ENCODE assay signal across 2 cellular contexts in the genomic region with DNA sequence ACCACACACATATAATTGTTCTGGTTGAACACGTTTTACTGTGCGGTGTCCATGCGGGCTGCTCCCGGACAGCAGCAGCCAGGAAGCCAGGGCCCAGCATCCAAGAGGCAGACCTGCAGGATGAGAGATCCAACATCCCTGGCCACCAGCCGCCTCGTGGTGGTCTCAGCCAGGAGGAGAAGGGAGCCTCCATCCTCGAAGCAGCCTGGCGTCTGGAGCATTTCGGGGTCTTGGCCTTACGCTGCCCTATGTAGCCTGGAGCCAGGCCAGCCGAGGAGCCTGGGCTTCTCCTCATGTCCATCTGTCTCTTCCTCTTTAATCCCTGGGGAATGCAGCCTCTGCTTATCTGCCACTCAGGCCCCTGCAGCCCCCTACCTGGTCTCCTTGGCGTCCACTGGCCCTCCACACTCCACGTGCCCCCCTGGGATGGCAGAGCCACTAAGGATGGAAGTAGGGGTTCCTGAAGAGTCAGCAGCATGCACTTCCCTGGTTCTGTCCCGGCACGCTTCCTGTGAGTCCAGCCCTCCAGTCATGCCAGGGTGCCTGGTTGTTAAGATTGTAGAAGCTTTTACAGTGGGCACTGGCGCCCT.
TF ChIP-seq lines count a peak whose summit lies in the region.

No MANE protein-coding gene starts in this region.

TF ChIP-seq in GM23338, 12 proteins besides CTCF, POLR2A, EP300 and RAD21 (continues in another document):
- no peak for TF ChIP-seq EZH2 (IDR thresholded peaks at IDR 0.05; ENCODE audit: low read depth, unreplicated experiment)
- TF ChIP-seq CREB1 (CRISPR knock-in tag; IDR thresholded peaks at IDR 0.05; ENCODE audit: low read depth) = no peak
- no peak for TF ChIP-seq EZH2phosphoT487 (IDR thresholded peaks at IDR 0.05; ENCODE audit: unreplicated experiment)
- no peak for TF ChIP-seq ZNF331 (CRISPR knock-in tag; IDR thresholded peaks at IDR 0.05; ENCODE audit: low read depth)
- TF ChIP-seq, protein P1, sequence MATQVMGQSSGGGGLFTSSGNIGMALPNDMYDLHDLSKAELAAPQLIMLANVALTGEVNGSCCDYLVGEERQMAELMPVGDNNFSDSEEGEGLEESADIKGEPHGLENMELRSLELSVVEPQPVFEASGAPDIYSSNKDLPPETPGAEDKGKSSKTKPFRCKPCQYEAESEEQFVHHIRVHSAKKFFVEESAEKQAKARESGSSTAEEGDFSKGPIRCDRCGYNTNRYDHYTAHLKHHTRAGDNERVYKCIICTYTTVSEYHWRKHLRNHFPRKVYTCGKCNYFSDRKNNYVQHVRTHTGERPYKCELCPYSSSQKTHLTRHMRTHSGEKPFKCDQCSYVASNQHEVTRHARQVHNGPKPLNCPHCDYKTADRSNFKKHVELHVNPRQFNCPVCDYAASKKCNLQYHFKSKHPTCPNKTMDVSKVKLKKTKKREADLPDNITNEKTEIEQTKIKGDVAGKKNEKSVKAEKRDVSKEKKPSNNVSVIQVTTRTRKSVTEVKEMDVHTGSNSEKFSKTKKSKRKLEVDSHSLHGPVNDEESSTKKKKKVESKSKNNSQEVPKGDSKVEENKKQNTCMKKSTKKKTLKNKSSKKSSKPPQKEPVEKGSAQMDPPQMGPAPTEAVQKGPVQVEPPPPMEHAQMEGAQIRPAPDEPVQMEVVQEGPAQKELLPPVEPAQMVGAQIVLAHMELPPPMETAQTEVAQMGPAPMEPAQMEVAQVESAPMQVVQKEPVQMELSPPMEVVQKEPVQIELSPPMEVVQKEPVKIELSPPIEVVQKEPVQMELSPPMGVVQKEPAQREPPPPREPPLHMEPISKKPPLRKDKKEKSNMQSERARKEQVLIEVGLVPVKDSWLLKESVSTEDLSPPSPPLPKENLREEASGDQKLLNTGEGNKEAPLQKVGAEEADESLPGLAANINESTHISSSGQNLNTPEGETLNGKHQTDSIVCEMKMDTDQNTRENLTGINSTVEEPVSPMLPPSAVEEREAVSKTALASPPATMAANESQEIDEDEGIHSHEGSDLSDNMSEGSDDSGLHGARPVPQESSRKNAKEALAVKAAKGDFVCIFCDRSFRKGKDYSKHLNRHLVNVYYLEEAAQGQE (IDR thresholded peaks at IDR 0.05; ENCODE audit: unreplicated experiment) = no peak
- no peak for TF ChIP-seq JUNB (IDR thresholded peaks at IDR 0.05; ENCODE audit: unreplicated experiment)
- no peak for TF ChIP-seq STAT1 (IDR thresholded peaks at IDR 0.05; ENCODE audit: unreplicated experiment)
- TF ChIP-seq, protein P2, sequence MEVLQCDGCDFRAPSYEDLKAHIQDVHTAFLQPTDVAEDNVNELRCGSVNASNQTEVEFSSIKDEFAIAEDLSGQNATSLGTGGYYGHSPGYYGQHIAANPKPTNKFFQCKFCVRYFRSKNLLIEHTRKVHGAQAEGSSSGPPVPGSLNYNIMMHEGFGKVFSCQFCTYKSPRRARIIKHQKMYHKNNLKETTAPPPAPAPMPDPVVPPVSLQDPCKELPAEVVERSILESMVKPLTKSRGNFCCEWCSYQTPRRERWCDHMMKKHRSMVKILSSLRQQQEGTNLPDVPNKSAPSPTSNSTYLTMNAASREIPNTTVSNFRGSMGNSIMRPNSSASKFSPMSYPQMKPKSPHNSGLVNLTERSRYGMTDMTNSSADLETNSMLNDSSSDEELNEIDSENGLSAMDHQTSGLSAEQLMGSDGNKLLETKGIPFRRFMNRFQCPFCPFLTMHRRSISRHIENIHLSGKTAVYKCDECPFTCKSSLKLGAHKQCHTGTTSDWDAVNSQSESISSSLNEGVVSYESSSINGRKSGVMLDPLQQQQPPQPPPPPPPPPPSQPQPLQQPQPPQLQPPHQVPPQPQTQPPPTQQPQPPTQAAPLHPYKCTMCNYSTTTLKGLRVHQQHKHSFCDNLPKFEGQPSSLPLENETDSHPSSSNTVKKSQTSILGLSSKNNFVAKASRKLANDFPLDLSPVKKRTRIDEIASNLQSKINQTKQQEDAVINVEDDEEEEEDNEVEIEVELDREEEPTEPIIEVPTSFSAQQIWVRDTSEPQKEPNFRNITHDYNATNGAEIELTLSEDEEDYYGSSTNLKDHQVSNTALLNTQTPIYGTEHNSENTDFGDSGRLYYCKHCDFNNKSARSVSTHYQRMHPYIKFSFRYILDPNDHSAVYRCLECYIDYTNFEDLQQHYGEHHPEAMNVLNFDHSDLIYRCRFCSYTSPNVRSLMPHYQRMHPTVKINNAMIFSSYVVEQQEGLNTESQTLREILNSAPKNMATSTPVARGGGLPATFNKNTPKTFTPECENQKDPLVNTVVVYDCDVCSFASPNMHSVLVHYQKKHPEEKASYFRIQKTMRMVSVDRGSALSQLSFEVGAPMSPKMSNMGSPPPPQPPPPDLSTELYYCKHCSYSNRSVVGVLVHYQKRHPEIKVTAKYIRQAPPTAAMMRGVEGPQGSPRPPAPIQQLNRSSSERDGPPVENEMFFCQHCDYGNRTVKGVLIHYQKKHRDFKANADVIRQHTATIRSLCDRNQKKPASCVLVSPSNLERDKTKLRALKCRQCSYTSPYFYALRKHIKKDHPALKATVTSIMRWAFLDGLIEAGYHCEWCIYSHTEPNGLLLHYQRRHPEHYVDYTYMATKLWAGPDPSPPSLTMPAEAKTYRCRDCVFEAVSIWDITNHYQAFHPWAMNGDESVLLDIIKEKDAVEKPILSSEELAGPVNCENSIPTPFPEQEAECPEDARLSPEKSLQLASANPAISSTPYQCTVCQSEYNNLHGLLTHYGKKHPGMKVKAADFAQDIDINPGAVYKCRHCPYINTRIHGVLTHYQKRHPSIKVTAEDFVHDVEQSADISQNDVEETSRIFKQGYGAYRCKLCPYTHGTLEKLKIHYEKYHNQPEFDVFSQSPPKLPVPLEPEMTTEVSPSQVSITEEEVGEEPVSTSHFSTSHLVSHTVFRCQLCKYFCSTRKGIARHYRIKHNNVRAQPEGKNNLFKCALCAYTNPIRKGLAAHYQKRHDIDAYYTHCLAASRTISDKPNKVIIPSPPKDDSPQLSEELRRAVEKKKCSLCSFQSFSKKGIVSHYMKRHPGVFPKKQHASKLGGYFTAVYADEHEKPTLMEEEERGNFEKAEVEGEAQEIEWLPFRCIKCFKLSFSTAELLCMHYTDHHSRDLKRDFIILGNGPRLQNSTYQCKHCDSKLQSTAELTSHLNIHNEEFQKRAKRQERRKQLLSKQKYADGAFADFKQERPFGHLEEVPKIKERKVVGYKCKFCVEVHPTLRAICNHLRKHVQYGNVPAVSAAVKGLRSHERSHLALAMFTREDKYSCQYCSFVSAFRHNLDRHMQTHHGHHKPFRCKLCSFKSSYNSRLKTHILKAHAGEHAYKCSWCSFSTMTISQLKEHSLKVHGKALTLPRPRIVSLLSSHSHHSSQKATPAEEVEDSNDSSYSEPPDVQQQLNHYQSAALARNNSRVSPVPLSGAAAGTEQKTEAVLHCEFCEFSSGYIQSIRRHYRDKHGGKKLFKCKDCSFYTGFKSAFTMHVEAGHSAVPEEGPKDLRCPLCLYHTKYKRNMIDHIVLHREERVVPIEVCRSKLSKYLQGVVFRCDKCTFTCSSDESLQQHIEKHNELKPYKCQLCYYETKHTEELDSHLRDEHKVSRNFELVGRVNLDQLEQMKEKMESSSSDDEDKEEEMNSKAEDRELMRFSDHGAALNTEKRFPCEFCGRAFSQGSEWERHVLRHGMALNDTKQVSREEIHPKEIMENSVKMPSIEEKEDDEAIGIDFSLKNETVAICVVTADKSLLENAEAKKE (CRISPR knock-in tag; IDR thresholded peaks at IDR 0.05) = no peak
- no peak for TF ChIP-seq ZNF114 (CRISPR knock-in tag; IDR thresholded peaks at IDR 0.05)

TF ChIP-seq in IMR-90, 13 proteins besides CTCF, POLR2A, EP300 and RAD21:
- no peak for TF ChIP-seq NFE2L2 (IDR thresholded peaks at IDR 0.05; ENCODE audit: low read depth, low read length)
- no peak for TF ChIP-seq CHD1 (IDR thresholded peaks at IDR 0.05; ENCODE audit: low read depth, low read length)
- TF ChIP-seq CEBPB (IDR thresholded peaks at IDR 0.05; ENCODE audit: low read depth, low read length) = no peak
- TF ChIP-seq, protein P3, sequence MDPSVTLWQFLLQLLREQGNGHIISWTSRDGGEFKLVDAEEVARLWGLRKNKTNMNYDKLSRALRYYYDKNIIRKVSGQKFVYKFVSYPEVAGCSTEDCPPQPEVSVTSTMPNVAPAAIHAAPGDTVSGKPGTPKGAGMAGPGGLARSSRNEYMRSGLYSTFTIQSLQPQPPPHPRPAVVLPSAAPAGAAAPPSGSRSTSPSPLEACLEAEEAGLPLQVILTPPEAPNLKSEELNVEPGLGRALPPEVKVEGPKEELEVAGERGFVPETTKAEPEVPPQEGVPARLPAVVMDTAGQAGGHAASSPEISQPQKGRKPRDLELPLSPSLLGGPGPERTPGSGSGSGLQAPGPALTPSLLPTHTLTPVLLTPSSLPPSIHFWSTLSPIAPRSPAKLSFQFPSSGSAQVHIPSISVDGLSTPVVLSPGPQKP (IDR thresholded peaks at IDR 0.05; ENCODE audit: borderline replicate concordance, low read depth, low read length) = no peak
- TF ChIP-seq FOS (IDR thresholded peaks at IDR 0.05; ENCODE audit: low read depth, low read length) = no peak
- no peak for TF ChIP-seq SMC3 (IDR thresholded peaks at IDR 0.05; ENCODE audit: low read depth, low read length)
